ENCODE assay signal across 8 cellular contexts in genomic region chr4:103075435-103075893, GRCh38. TPM values are rescaled to one million over a fixed set of nuclear protein-coding genes. Genes with fewer than 3 reads are reported as not detected.
DNase-seq lines count a peak whose midpoint lies in the region; ATAC-seq and FAIRE-seq lines count a peak whose summit lies in the region.

No MANE protein-coding gene starts in this region.

- DNase-seq in NCI-H510A treated with DMSO at 0.1 percent for 48 hours (lab: John Stamatoyannopoulos, UW) (peak; percentile 13), NCI-H510A (lab: John Stamatoyannopoulos, UW) (no peak), right cardiac atrium (no peak), small intestine (peak; percentile 10)
- no peak for DNase-seq in activated CD4-positive, alpha-beta memory T cell treated with anti-CD3 and anti-CD28 coated beads for 36 hours
- no peak for DNase-seq in stimulated activated CD4-positive, alpha-beta T cell treated with anti-CD3 and anti-CD28 coated beads, Interleukin-2, amount 100 ng/mL, for 48 hours
- no peak for DNase-seq in activated CD8-positive, alpha-beta memory T cell treated with anti-CD3 and anti-CD28 coated beads, Interleukin-2, amount 50 U/mL, for 48 hours

- H3K4me1 Mint-ChIP-seq in activated CD4-positive, alpha-beta memory T cell treated with anti-CD3 and anti-CD28 coated beads for 36 hours (ENCODE audit: low read depth): peaks cover 42% of the 10 kb centered on the region

- peak; percentile 1 for ATAC-seq in HG03135 (IDR thresholded peaks at IDR 0.05; ENCODE audit: unreplicated experiment)
- ATAC-seq in right cardiac atrium: no peak

- peak overlapping the region; percentile 99 for H3K27ac Mint-ChIP-seq in activated CD4-positive, alpha-beta memory T cell treated with anti-CD3 and anti-CD28 coated beads for 36 hours

- H3K4me1 ChIP-seq in right cardiac atrium (ENCODE audit: control insufficient read depth, insufficient read depth, low read length): no peaks in the 10 kb centered on the region
- peaks cover 0 to 4% of the 10 kb centered on the region in 2 donors for H3K4me1 ChIP-seq in small intestine (ENCODE audit: control insufficient read depth in 2 of 2, insufficient read depth in 1 of 2, low read depth in 1 of 2, low read length in 1 of 2)

- intact Hi-C loops in activated CD4-positive, alpha-beta memory T cell treated with anti-CD3 and anti-CD28 coated beads for 36 hours (cut with micrococcal nuclease): loop anchor here (2.0 to 10.0 kb wide), 4 partner anchors 25 to 573 kb away; partner anchors contain the start of gene NFKB1
- intact Hi-C loops in right cardiac atrium (cut with DNase I): no loop called here

- H3K27me3 ChIP-seq in right cardiac atrium (ENCODE audit: control insufficient read depth, insufficient read depth): no peaks in the 10 kb centered on the region
- H3K27me3 ChIP-seq in small intestine (ENCODE audit: control insufficient read depth in 2 of 2, insufficient read depth in 2 of 2, low read length in 2 of 2): no peaks in the 10 kb centered on the region

- peaks cover 0 to 3% of the 10 kb centered on the region in 2 donors for H3K36me3 ChIP-seq in small intestine (ENCODE audit: control insufficient read depth in 2 of 2, insufficient read depth in 2 of 2, low read length in 2 of 2)

- POLR2A ChIA-PET in activated CD4-positive, alpha-beta memory T cell treated with anti-CD3 and anti-CD28 coated beads for 36 hours (lab: Charles Lee): interaction anchor here (0.7 to 1.6 kb wide), 3 partner anchors 56 to 248 kb away, joined by 3 to 5 read pairs (median 4); partner anchors contain the start of genes CISD2, SLC9B1 and UBE2D3

- no peaks in the 10 kb centered on the region for H3K27me3 Mint-ChIP-seq in activated CD4-positive, alpha-beta memory T cell treated with anti-CD3 and anti-CD28 coated beads for 36 hours

- no peak overlapping the region for H3K27ac ChIP-seq in right cardiac atrium (ENCODE audit: low read length)
- peak overlapping the region in 1 of 2 donors; percentile 92 for H3K27ac ChIP-seq in small intestine (ENCODE audit: low read depth in 1 of 2, low read length in 1 of 2)

- H3K36me3 Mint-ChIP-seq in activated CD4-positive, alpha-beta memory T cell treated with anti-CD3 and anti-CD28 coated beads for 36 hours: peaks cover 12% of the 10 kb centered on the region

- H3K4me3 ChIP-seq in right cardiac atrium (ENCODE audit: low read length) (peak overlapping the region; percentile 79), small intestine (ENCODE audit: low read depth in 1 of 2, low read length in 2 of 2) (peak overlapping the region; percentile 70 to 78)

- H3K9me3 ChIP-seq in right cardiac atrium (ENCODE audit: control insufficient read depth, low read length) (no peaks in the 10 kb centered on the region), small intestine (ENCODE audit: control insufficient read depth, low read depth) (no peaks in the 10 kb centered on the region)

- FAIRE-seq in small intestine (lab: Jason Lieb, UNC): no peak

- WGBS in right cardiac atrium: 14% methylated on average over 4 of the region's 4 CpGs
- 12 to 28% (median 23%) methylated on average over 4 of the region's 4 CpGs for WGBS in small intestine, 3 donors

- CTCF ChIA-PET in activated CD4-positive, alpha-beta memory T cell treated with anti-CD3 and anti-CD28 coated beads for 36 hours (lab: Charles Lee): interaction anchor here (1.2 to 3.0 kb wide), 3 partner anchors 14 to 23 kb away, joined by 3 to 11 read pairs (median 4); no protein-coding TSS in a partner anchor

- H3K9me3 Mint-ChIP-seq in activated CD4-positive, alpha-beta memory T cell treated with anti-CD3 and anti-CD28 coated beads for 36 hours: no peaks in the 10 kb centered on the region

- H3K4me3 Mint-ChIP-seq in activated CD4-positive, alpha-beta memory T cell treated with anti-CD3 and anti-CD28 coated beads for 36 hours: peak overlapping the region; percentile 79

RNA-seq across cellular contexts. Expression of gene SLC9B2, which starts 1.1 kb away (rescaled TPM):
- 10 to 100 TPM; 25.6 to 29.6 TPM for total RNA-seq in activated CD4-positive, alpha-beta memory T cell treated with anti-CD3 and anti-CD28 coated beads for 36 hours
- total RNA-seq in right cardiac atrium: 10 to 100 TPM in 1 of 4 donors, 1 to 10 TPM in 3; 7.5 to 12.7 (median 8.7) TPM
- 5.0 TPM for polyA plus RNA-seq in right cardiac atrium
- polyA plus RNA-seq in small intestine: 1 to 10 TPM; 3.8 to 5.8 (median 4.0) TPM

RNA-seq across cellular contexts. Expression of gene BDH2, which starts 24.2 kb away (rescaled TPM):
- 10 to 100 TPM; 14.4 to 15.4 TPM for total RNA-seq in activated CD4-positive, alpha-beta memory T cell treated with anti-CD3 and anti-CD28 coated beads for 36 hours
- 10 to 100 TPM; 33.1 to 49.5 (median 43.9) TPM for total RNA-seq in right cardiac atrium
- polyA plus RNA-seq in right cardiac atrium (46.6 TPM), small intestine (100 to 1,000 TPM in 2 of 3 donors, 10 to 100 TPM in 1; 73.3 to 317 (median 185) TPM)

RNA-seq across cellular contexts. Expression of gene SLC9B1, which starts 56.0 kb away (rescaled TPM):
- 1 to 10 TPM; 1.9 to 2.4 TPM for total RNA-seq in activated CD4-positive, alpha-beta memory T cell treated with anti-CD3 and anti-CD28 coated beads for 36 hours
- total RNA-seq in right cardiac atrium: 1 to 10 TPM in 2 of 4 donors, under 1 TPM in 2; 0.94 to 1.8 (median 1.3) TPM
- polyA plus RNA-seq in right cardiac atrium (0.27 TPM), small intestine (under 1 TPM in 1 of 3 donors, not detected in 2; 0.18 TPM)

Comparison
In these comparisons a context has a peak if more than half of its experiments do, and no peak if none do; other contexts are left out.
1. DNase-seq: peak in NCI-H510A treated with DMSO at 0.1 percent for 48 hours (single experiment) and small intestine (single experiment); none in NCI-H510A (single experiment), activated CD4-positive, alpha-beta memory T cell treated with anti-CD3 and anti-CD28 coated beads for 36 hours (single experiment), right cardiac atrium (0 of 3), stimulated activated CD4-positive, alpha-beta T cell treated with anti-CD3 and anti-CD28 coated beads, Interleukin-2, amount 100 ng/mL, for 48 hours (0 of 2) and activated CD8-positive, alpha-beta memory T cell treated with anti-CD3 and anti-CD28 coated beads, Interleukin-2, amount 50 U/mL, for 48 hours (single experiment).